ENCODE assay signal across 20 cellular contexts in the genomic region with DNA sequence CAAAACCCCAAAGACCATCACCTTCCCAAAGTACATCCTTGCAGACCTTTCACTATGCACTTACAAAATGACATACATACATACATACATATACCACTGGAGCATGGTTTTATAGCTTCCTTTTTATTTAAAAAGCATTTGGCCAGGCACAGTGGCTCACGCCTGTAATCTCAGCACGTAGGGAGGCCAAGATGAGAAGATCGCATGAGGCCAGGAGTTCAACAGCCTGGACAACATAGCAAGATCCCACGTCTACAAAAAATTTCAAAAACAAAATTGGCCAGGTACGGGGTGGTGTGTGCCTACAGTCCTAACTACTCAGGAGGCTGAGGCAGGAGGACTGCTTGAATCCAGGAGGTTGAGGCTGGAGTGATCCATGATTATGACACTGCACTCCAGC.
"Had no signal": no experiment of that assay in that cellular context is flagged by ENCODE, and none has a peak within 500 bp of the region (broad histone marks: within the 10 kb centered on the region; RNA-seq: fewer than 3 reads in every experiment).

No MANE protein-coding gene starts in this region.

- ATAC-seq: effector memory CD8-positive, alpha-beta T cell; left cardiac atrium; lower lobe of right lung; psoas muscle had no signal

- H3K9me3 ChIP-seq: esophagus squamous epithelium, left ventricle myocardium inferior, lower lobe of right lung, psoas muscle, sigmoid colon, stomach had no signal

- H3K4me1 ChIP-seq: esophagus squamous epithelium, left ventricle myocardium inferior, lower lobe of right lung had no signal

- DNase-seq: effector memory CD8-positive, alpha-beta T cell; esophagus squamous epithelium; foreskin fibroblast; immature natural killer cell; left cardiac atrium; left ventricle myocardium inferior; lower lobe of right lung; occipital lobe; psoas muscle; sigmoid colon; stimulated activated CD4-positive, alpha-beta T cell treated with anti-CD3 and anti-CD28 coated beads, Interleukin-2, amount 100 ng/mL, for 24 hours; stimulated activated CD4-positive, alpha-beta T cell treated with anti-CD3 and anti-CD28 coated beads, Interleukin-4, amount 100 ng/mL, for 4 hours; stimulated activated naive CD4-positive, alpha-beta T cell; stomach; substantia nigra; trophoblast cell had no signal

- H3K27ac ChIP-seq: epithelial cell of prostate, esophagus squamous epithelium, left ventricle myocardium inferior, lower lobe of right lung, psoas muscle, skin epidermis, stomach had no signal

- H3K4me3 ChIP-seq: esophagus squamous epithelium, left ventricle myocardium inferior, lower lobe of right lung, psoas muscle, sigmoid colon, skin epidermis, stomach had no signal

- FAIRE-seq: colon, keratinocyte had no signal

- H3K27me3 ChIP-seq: esophagus squamous epithelium, sigmoid colon, stomach had no signal
